In the genomic region with DNA sequence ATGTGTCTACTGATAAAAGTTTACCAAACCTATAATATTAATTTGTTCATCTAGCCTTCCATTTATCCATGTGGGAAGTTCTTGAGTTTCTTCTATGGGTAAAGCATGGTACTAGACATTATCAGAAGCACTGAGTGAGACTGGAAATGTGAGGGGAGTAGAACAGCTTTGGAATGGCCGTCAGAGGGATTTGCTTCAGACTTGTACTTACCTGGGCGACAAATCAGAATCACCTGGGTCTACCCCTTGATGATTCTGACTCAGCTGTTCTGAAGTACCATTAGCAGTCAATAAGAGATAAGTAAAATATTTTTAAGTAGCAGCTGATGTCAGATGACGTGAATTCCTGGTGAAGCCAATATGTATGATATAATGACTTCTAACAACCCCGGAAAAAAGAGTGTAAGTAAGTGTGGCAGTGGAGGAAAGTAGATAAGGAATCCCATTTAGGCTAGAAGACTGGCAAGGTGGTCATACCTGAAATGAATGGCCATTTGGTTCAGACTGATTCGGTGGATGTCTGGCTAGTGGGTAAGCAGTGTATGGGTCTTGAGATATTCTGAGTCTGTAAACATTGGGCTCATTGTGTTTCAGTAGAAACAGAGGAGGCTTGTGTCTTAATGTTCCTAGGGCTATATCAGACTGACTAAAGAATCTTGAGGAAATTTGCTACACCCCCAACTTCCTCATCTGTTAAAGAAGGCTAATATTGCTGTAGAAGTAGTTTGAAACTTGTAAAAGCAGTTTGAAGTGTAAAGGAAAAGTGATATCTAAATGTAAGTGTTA, we compare ENCODE assay signal across 20 cellular contexts.
A peak's percentile ranks its signal among the peaks of the same experiment; 100 is the strongest.
DNase-seq lines count a peak whose midpoint lies in the region; ATAC-seq and TF ChIP-seq lines count a peak whose summit lies in the region.
"Had no signal": no experiment of that assay in that cellular context is flagged by ENCODE, and none has a peak within 500 bp of the region (broad histone marks: within the 10 kb centered on the region; RNA-seq: fewer than 3 reads in every experiment).

No MANE protein-coding gene starts in this region.

- in situ Hi-C loops in SK-MEL-5 (cut with HindIII; ENCODE audit: low pct_unique_long_range_greater_than_20kb, low sequenced_read_pairs), result no loop called here

- WGBS in spleen, 5 donors, result 74 to 88% (median 84%) methylated on average over 5 of the region's 5 CpGs

- intact Hi-C loops in spleen (cut with DNase I; ENCODE audit: low total_unique reads), result no loop called here

- peaks cover 6% of the 10 kb centered on the region for H3K9me3 Mint-ChIP-seq in neural crest cell
- H3K9me3 Mint-ChIP-seq in type B pancreatic cell, result no peaks in the 10 kb centered on the region
- H3K9me3 Mint-ChIP-seq: CD8-positive, alpha-beta T cell; GM23338; H9 had no signal

- no peak for TF ChIP-seq POLR2A in spleen (IDR thresholded peaks at IDR 0.05)

- H3K27ac ChIP-seq in spleen, result no peak overlapping the region
- H3K27ac ChIP-seq: BLaER1, C4-2B had no signal

- peaks cover 14% of the 10 kb centered on the region for H3K4me1 Mint-ChIP-seq in neural crest cell
- no peaks in the 10 kb centered on the region for H3K4me1 Mint-ChIP-seq in type B pancreatic cell (ENCODE audit: unreplicated experiment)
- H3K4me1 Mint-ChIP-seq: B cell; CD4-positive, CD25-positive, alpha-beta regulatory T cell had no signal

- H3K4me3 Mint-ChIP-seq in neural crest cell, result peak overlapping the region; percentile 24
- no peak overlapping the region for H3K4me3 Mint-ChIP-seq in type B pancreatic cell
- H3K4me3 Mint-ChIP-seq: B cell; CD4-positive, CD25-positive, alpha-beta regulatory T cell; CD8-positive, alpha-beta T cell; GM23338; H9 had no signal

- no peaks in the 10 kb centered on the region for H3K27me3 ChIP-seq in spleen (replicated peaks in 1 of 7)
- H3K27me3 ChIP-seq: BLaER1 had no signal

- peak; percentile 70 for DNase-seq in SK-MEL-5 (ENCODE audit: low read depth, low spot score)
- peak; percentile 80 for DNase-seq in foreskin melanocyte
- DNase-seq in neural crest cell (ENCODE audit: low read depth, low spot score), result no peak
- no peak for DNase-seq in spleen
- DNase-seq in type B pancreatic cell (ENCODE audit: extremely low spot score, unreplicated experiment), result no peak
- DNase-seq in NCI-H2171 treated with DMSO at 0.1 percent for 48 hours (lab: John Stamatoyannopoulos, UW), result no peak
- DNase-seq: CD4-positive, CD25-positive, alpha-beta regulatory T cell; CD8-positive, alpha-beta T cell; DMS 273 treated with DMSO at 0.1 percent for 48 hours; DMS79; EL; GDM1; H9 had no signal

- ATAC-seq in HG03280 (IDR thresholded peaks at IDR 0.05; ENCODE audit: unreplicated experiment), result no peak
- ATAC-seq: CD8-positive, alpha-beta T cell; GM12878; GM23338; HCT116 had no signal

- H3K36me3 ChIP-seq in spleen, result no peaks in the 10 kb centered on the region
- H3K36me3 ChIP-seq: BLaER1 had no signal

- no peak overlapping the region for H3K4me3 ChIP-seq in spleen
- H3K4me3 ChIP-seq: BLaER1, GM12878, GM23338 had no signal

- TF ChIP-seq CTCF in neural crest cell (conservative IDR thresholded peaks at IDR 0.05) (no peak), spleen (IDR thresholded peaks at IDR 0.05 in 8 of 11, conservative IDR thresholded peaks at IDR 0.05 in 3 of 11) (no peak), type B pancreatic cell (conservative IDR thresholded peaks at IDR 0.05) (no peak)

- H3K27ac Mint-ChIP-seq in neural crest cell (ENCODE audit: unreplicated experiment) (peak overlapping the region; percentile 58), type B pancreatic cell (no peak overlapping the region)
- H3K27ac Mint-ChIP-seq: B cell; CD4-positive, CD25-positive, alpha-beta regulatory T cell; CD8-positive, alpha-beta T cell; GM23338; H9 had no signal

- H3K4me1 ChIP-seq in spleen, result no peaks in the 10 kb centered on the region
- H3K4me1 ChIP-seq: BLaER1 had no signal

- H3K36me3 Mint-ChIP-seq in neural crest cell (ENCODE audit: low read depth) (no peaks in the 10 kb centered on the region), type B pancreatic cell (no peaks in the 10 kb centered on the region)
- H3K36me3 Mint-ChIP-seq: CD4-positive, CD25-positive, alpha-beta regulatory T cell; CD8-positive, alpha-beta T cell had no signal

- H3K9me3 ChIP-seq in spleen, result no peaks in the 10 kb centered on the region
- H3K9me3 ChIP-seq: BLaER1 had no signal

- H3K27me3 Mint-ChIP-seq in neural crest cell (ENCODE audit: low read depth) (no peaks in the 10 kb centered on the region), type B pancreatic cell (no peaks in the 10 kb centered on the region)
- H3K27me3 Mint-ChIP-seq: CD4-positive, CD25-positive, alpha-beta regulatory T cell had no signal

Comparison
In these comparisons a context has a peak if more than half of its experiments do, and no peak if none do; other contexts are left out.
1. DNase-seq: peak in SK-MEL-5 (single experiment) and foreskin melanocyte (single experiment); none in neural crest cell (single experiment), spleen (single experiment), type B pancreatic cell (single experiment) and NCI-H2171 treated with DMSO at 0.1 percent for 48 hours (single experiment).